14 cellular contexts compared by ENCODE assay signal in the genomic region with DNA sequence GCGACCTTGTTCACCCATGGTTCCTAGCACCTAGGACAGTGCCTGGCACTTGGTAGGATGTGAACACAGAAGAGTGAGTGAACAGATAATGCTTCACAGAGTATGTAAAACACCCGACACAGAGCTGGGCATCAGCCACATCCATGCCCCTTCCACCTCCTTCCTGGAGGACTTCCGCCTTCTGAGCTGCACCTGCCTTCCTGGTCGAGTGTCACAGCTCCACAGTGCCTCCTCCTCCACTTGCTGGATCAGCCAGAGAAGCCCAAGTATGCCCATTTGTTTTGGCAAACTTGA.
"Had no signal": no experiment of that assay in that cellular context is flagged by ENCODE, and none has a peak within 500 bp of the region (broad histone marks: within the 10 kb centered on the region; RNA-seq: fewer than 3 reads in every experiment).

No MANE protein-coding gene starts in this region.

- ATAC-seq: foreskin keratinocyte; naive thymus-derived CD8-positive, alpha-beta T cell had no signal

- H3K9me3 Mint-ChIP-seq: dendritic cell treated with granulocyte-macrophage colony-stimulating factor and Interleukin-4, amounts not matched to agents 40 ng/mL and 50 ng/mL, for 4 days; immature natural killer cell; naive thymus-derived CD8-positive, alpha-beta T cell had no signal

- H3K27me3 Mint-ChIP-seq: dendritic cell treated with granulocyte-macrophage colony-stimulating factor and Interleukin-4, amounts not matched to agents 40 ng/mL and 50 ng/mL, for 4 days; naive thymus-derived CD8-positive, alpha-beta T cell had no signal

- DNase-seq: erythroblast; foreskin keratinocyte; immature natural killer cell; kidney; mammary epithelial cell; posterior cingulate gyrus; stimulated activated CD4-positive, alpha-beta T cell treated with anti-CD3 and anti-CD28 coated beads, Interleukin-2, amount 100 ng/mL, for 24 hours; stimulated activated CD4-positive, alpha-beta T cell treated with anti-CD3 and anti-CD28 coated beads, Interleukin-4, amount 100 ng/mL, for 4 hours; stimulated activated naive CD4-positive, alpha-beta T cell; stomach; substantia nigra; transverse colon had no signal

- H3K4me3 Mint-ChIP-seq: dendritic cell treated with granulocyte-macrophage colony-stimulating factor and Interleukin-4, amounts not matched to agents 40 ng/mL and 50 ng/mL, for 4 days; immature natural killer cell; naive thymus-derived CD8-positive, alpha-beta T cell had no signal

- H3K27ac Mint-ChIP-seq: dendritic cell treated with granulocyte-macrophage colony-stimulating factor and Interleukin-4, amounts not matched to agents 40 ng/mL and 50 ng/mL, for 4 days; immature natural killer cell; naive thymus-derived CD8-positive, alpha-beta T cell had no signal

- H3K36me3 Mint-ChIP-seq: immature natural killer cell had no signal
